29 cellular contexts compared by ENCODE assay signal in the genomic region with DNA sequence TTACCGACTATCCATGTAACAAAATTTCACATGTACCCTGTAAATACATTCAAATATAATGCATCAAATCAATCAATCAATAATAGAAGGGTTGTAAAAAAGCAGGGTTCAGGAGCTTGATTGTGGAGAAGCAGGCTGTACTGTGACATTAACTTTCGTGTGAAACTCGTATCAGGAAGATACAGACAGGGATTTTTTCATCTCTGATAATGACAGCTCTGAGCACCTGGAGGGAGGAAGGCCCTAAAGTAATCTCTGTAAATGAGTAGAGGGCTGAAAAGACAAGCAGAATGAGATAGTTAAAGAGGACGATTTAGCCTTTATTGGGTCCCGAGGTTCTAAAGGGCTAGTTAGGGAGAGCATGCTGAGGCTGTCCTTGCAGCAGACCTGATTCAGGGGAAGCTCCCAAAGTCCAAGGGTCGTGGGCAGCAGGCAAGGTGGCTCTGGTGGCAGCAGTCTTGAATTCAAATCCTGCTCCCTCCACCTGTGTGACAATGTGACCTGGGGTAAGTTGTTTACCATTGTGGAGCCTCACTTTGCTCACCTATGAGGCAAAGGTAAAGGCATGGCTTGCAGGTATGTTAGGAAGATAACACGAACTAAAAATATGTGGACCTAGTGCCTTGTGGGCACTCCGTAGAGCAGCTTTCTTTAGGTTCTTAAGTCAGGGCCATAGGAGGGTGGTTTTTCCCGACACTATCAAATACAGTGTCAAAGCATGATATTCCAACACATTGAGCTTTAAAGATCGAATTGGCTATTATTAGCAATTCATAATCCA.
"Had no signal": no experiment of that assay in that cellular context is flagged by ENCODE, and none has a peak within 500 bp of the region (broad histone marks: within the 10 kb centered on the region; RNA-seq: fewer than 3 reads in every experiment).

No MANE protein-coding gene starts in this region.

- H3K4me3 ChIP-seq: breast epithelium, esophagus squamous epithelium, left lung, lower lobe of right lung, ovary, prostate gland, skin epidermis, stomach, thyroid gland had no signal

- DNase-seq: activated CD4-positive, alpha-beta T cell treated with anti-CD3 and anti-CD28 coated beads for 36 hours; activated CD4-positive, alpha-beta T cell treated with anti-CD3 and anti-CD28 coated beads, Interleukin-2, amount 50 U/mL, for 4 hours; activated CD4-positive, CD25-positive, alpha-beta regulatory T cell; activated naive CD4-positive, alpha-beta T cell; activated T-cell treated with anti-CD3 and anti-CD28 coated beads for 4 hours; activated T-cell treated with anti-CD3 and anti-CD28 coated beads, Interleukin-2, amount 50 U/mL, for 72 hours; dermis blood vessel endothelial cell; effector CD4-positive, alpha-beta T cell; esophagus squamous epithelium; foreskin melanocyte; left lung; lower lobe of right lung; naive B cell; nephron progenitor cell; ovary; retina; stimulated activated CD4-positive, alpha-beta T cell treated with anti-CD3 and anti-CD28 coated beads, Interleukin-12 subunit alpha, Interleukin-12 subunit beta, amount 100 ng/mL, for 4 hours; stimulated activated CD4-positive, alpha-beta T cell treated with anti-CD3 and anti-CD28 coated beads, Interleukin-4, amount 100 ng/mL, for 1 hour; stomach; T-helper 1 cell; thyroid gland had no signal

- H3K27me3 Mint-ChIP-seq: central memory CD8-positive, alpha-beta T cell; naive B cell had no signal

- H3K36me3 ChIP-seq: breast epithelium, esophagus squamous epithelium, left lung, lower lobe of right lung, ovary, prostate gland, stomach, thyroid gland had no signal

- H3K27me3 ChIP-seq: breast epithelium, esophagus squamous epithelium, left lung, ovary, stomach, thyroid gland had no signal

- H3K9me3 ChIP-seq: breast epithelium, esophagus squamous epithelium, left lung, lower lobe of right lung, ovary, prostate gland, stomach, thyroid gland had no signal

- H3K4me3 Mint-ChIP-seq: activated CD4-positive, alpha-beta T cell treated with anti-CD3 and anti-CD28 coated beads for 36 hours; activated T-cell treated with anti-CD3 and anti-CD28 coated beads, Interleukin-2, amount 50 U/mL, for 72 hours; central memory CD8-positive, alpha-beta T cell; nephron progenitor cell; stimulated activated effector memory CD8-positive, alpha-beta T cell treated with anti-CD3 and anti-CD28 coated beads, Interleukin-12 subunit alpha, Interleukin-12 subunit beta, amount 100 ng/mL, for 72 hours; T-helper 2 cell treated with Interferon-gamma antibody and Interleukin-4, amounts not matched to agents 5 μg/mL and 100 μg/mL, for 36 hours had no signal

- H3K9me3 Mint-ChIP-seq: activated T-cell treated with anti-CD3 and anti-CD28 coated beads, Interleukin-2, amount 50 U/mL, for 72 hours; central memory CD8-positive, alpha-beta T cell; naive B cell; nephron progenitor cell; T-helper 2 cell treated with Interferon-gamma antibody and Interleukin-4, amounts not matched to agents 5 μg/mL and 100 μg/mL, for 36 hours had no signal

- H3K27ac ChIP-seq: breast epithelium, left lung, lower lobe of right lung, ovary, prostate gland, skin epidermis, stomach, thyroid gland had no signal

- H3K4me1 ChIP-seq: breast epithelium, lower lobe of right lung, prostate gland, thyroid gland had no signal

- H3K27ac Mint-ChIP-seq: activated CD4-positive, alpha-beta T cell treated with anti-CD3 and anti-CD28 coated beads for 36 hours; activated naive CD4-positive, alpha-beta T cell treated with anti-CD3 and anti-CD28 coated beads, Interleukin-2, amount 50 U/mL, for 72 hours; activated T-cell treated with anti-CD3 and anti-CD28 coated beads, Interleukin-2, amount 50 U/mL, for 72 hours; nephron progenitor cell; stimulated activated effector memory CD8-positive, alpha-beta T cell treated with anti-CD3 and anti-CD28 coated beads, Interleukin-12 subunit alpha, Interleukin-12 subunit beta, amount 100 ng/mL, for 72 hours had no signal

- ATAC-seq: activated CD4-positive, alpha-beta T cell treated with anti-CD3 and anti-CD28 coated beads for 36 hours; activated naive CD4-positive, alpha-beta T cell treated with anti-CD3 and anti-CD28 coated beads, Interleukin-2, amount 50 U/mL, for 72 hours; activated T-cell treated with anti-CD3 and anti-CD28 coated beads, Interleukin-2, amount 50 U/mL, for 72 hours; left lung; lower lobe of right lung; sciatic nerve; stimulated activated effector memory CD8-positive, alpha-beta T cell treated with anti-CD3 and anti-CD28 coated beads, Interleukin-12 subunit alpha, Interleukin-12 subunit beta, amount 100 ng/mL, for 72 hours had no signal

- H3K36me3 Mint-ChIP-seq: naive B cell; stimulated activated effector memory CD8-positive, alpha-beta T cell treated with anti-CD3 and anti-CD28 coated beads, Interleukin-12 subunit alpha, Interleukin-12 subunit beta, amount 100 ng/mL, for 72 hours had no signal
